22 cellular contexts compared by ENCODE assay signal in genomic region chrX:20204354-20204753, GRCh38.
DNase-seq lines count a peak whose midpoint lies in the region; ATAC-seq, FAIRE-seq and TF ChIP-seq lines count a peak whose summit lies in the region.
"Had no signal": no experiment of that assay in that cellular context is flagged by ENCODE, and none has a peak within 500 bp of the region (broad histone marks: within the 10 kb centered on the region; RNA-seq: fewer than 3 reads in every experiment).

No MANE protein-coding gene starts in this region.

- H3K4me3 ChIP-seq in OCI-LY1 (ENCODE audit: low read depth, low read length, poor library complexity, severe bottlenecking): no peak overlapping the region
- H3K4me3 ChIP-seq in GM12878: no peak overlapping the region
- no peak overlapping the region for H3K4me3 ChIP-seq in heart right ventricle

- TF ChIP-seq EP300 in GM12878 (IDR thresholded peaks at IDR 0.05; ENCODE audit: borderline replicate concordance in 1 of 2, control insufficient read depth in 1 of 2, low read depth in 2 of 2, low read length in 2 of 2): no peak

- peak overlapping the region; percentile 49 for H3K27ac ChIP-seq in OCI-LY1 (ENCODE audit: low read depth, low read length, poor library complexity, severe bottlenecking)
- no peak overlapping the region for H3K27ac ChIP-seq in GM12878 (ENCODE audit: control insufficient read depth, insufficient read depth)
- no peak overlapping the region for H3K27ac ChIP-seq in heart right ventricle
- H3K27ac ChIP-seq: RWPE1 had no signal

- H3K9me3 ChIP-seq in OCI-LY1 (ENCODE audit: low read length) (no peaks in the 10 kb centered on the region), GM12878 (replicated peaks; ENCODE audit: control insufficient read depth, insufficient read depth, low read length) (no peaks in the 10 kb centered on the region), heart right ventricle (no peaks in the 10 kb centered on the region)

- H4K20me1 ChIP-seq in OCI-LY1 (ENCODE audit: insufficient read depth, low read length): no peaks in the 10 kb centered on the region
- H4K20me1 ChIP-seq in GM12878 (ENCODE audit: control insufficient read depth, insufficient read depth): no peaks in the 10 kb centered on the region

- H3K9me3 Mint-ChIP-seq in natural killer cell: no peaks in the 10 kb centered on the region
- no peaks in the 10 kb centered on the region for H3K9me3 Mint-ChIP-seq in natural killer cell treated with Interleukin-12 subunit alpha and Interleukin-12 subunit beta and Interleukin-15 and Interleukin-18, amount 100 ng/mL, for 72 hours

- no peak overlapping the region for H3K4me2 ChIP-seq in OCI-LY1 (ENCODE audit: low read length)
- no peak overlapping the region for H3K4me2 ChIP-seq in GM12878 (ENCODE audit: control insufficient read depth, insufficient read depth)

- no peak overlapping the region for H3K4me3 Mint-ChIP-seq in natural killer cell
- H3K4me3 Mint-ChIP-seq in natural killer cell treated with Interleukin-12 subunit alpha and Interleukin-12 subunit beta and Interleukin-15 and Interleukin-18, amount 100 ng/mL, for 72 hours: no peak overlapping the region

- no peak for TF ChIP-seq POLR2A in GM12878 (IDR thresholded peaks at IDR 0.05; ENCODE audit: low read depth, low read length)

- DNase-seq in natural killer cell (no peak), GM12878 (ENCODE audit: low read depth, low spot score) (no peak), NCI-H128 (lab: John Stamatoyannopoulos, UW; ENCODE audit: unreplicated experiment) (no peak), heart right ventricle (no peak), NCI-H82 treated with DMSO at 0.1 percent for 48 hours (lab: John Stamatoyannopoulos, UW; ENCODE audit: unreplicated experiment) (no peak)
- no peak for DNase-seq in natural killer cell treated with Interleukin-12 subunit alpha and Interleukin-12 subunit beta and Interleukin-15 and Interleukin-18, amount 100 ng/mL, for 72 hours (ENCODE audit: low spot score)
- DNase-seq in activated naive CD4-positive, alpha-beta T cell treated with anti-CD3 and anti-CD28 coated beads, Interleukin-2, amount 50 U/mL, for 16 hours: no peak
- DNase-seq: Calu3, DMS79 treated with DMSO at 0.1 percent for 48 hours, KBM-7, MV-4-11, NCI-H1105, NCI-H146, NCI-H1930, NCI-H2107, NCI-H524 treated with DMSO at 0.1 percent for 48 hours, NCI-H82, SHP77 had no signal

- peaks cover 11% of the 10 kb centered on the region for H3K4me1 ChIP-seq in OCI-LY1 (ENCODE audit: insufficient read depth, low read length, severe bottlenecking)
- H3K4me1 ChIP-seq in GM12878 (ENCODE audit: control insufficient read depth, insufficient read depth, low read length): peaks cover 15% of the 10 kb centered on the region
- peaks cover 0 to 25% (median 0%) of the 10 kb centered on the region in 9 donors for H3K4me1 ChIP-seq in heart right ventricle

- TF ChIP-seq RAD21 in GM12878 (IDR thresholded peaks at IDR 0.05; ENCODE audit: insufficient read depth, low read depth, low read length): no peak

- POLR2A ChIA-PET in GM12878 (lab: Charles Lee): no interaction called here

- CTCF ChIA-PET in GM12878 (lab: Yijun Ruan, JAX): no interaction called here

- H3F3A ChIP-seq in OCI-LY1 (ENCODE audit: insufficient read depth, low read length): no peaks in the 10 kb centered on the region

- H3K27me3 Mint-ChIP-seq in natural killer cell (ENCODE audit: low read depth in 2 of 2): peaks cover 0 to 6% of the 10 kb centered on the region in 2 donors
- peaks cover 0 to 9% of the 10 kb centered on the region in 2 donors for H3K27me3 Mint-ChIP-seq in natural killer cell treated with Interleukin-12 subunit alpha and Interleukin-12 subunit beta and Interleukin-15 and Interleukin-18, amount 100 ng/mL, for 72 hours

- BruUV-seq in GM12878 (replicated peaks; lab: Mats Ljungman, UMichigan): no TSS peak

- H3K4me1 Mint-ChIP-seq in natural killer cell: peaks cover 8 to 21% of the 10 kb centered on the region in 2 donors
- peaks cover 9 to 24% of the 10 kb centered on the region in 2 donors for H3K4me1 Mint-ChIP-seq in natural killer cell treated with Interleukin-12 subunit alpha and Interleukin-12 subunit beta and Interleukin-15 and Interleukin-18, amount 100 ng/mL, for 72 hours (ENCODE audit: low read depth in 2 of 2)

- SMC1A ChIA-PET in GM12878 (lab: Charles Lee; ENCODE audit: uncharacterized antibody, unreplicated experiment): interaction anchor here (1.1 kb wide), 1 partner anchor 9 kb away, joined by 5 read pairs; no protein-coding TSS in a partner anchor

- H3K79me2 ChIP-seq in OCI-LY1 (ENCODE audit: insufficient read depth, low read length) (no peaks in the 10 kb centered on the region), GM12878 (ENCODE audit: control insufficient read depth, insufficient read depth, low read length) (no peaks in the 10 kb centered on the region)

- WGBS in GM12878 (ENCODE audit: insufficient coverage, insufficient replicate concordance, low lambda C conversion rate, missing lambda C conversion rate): 58% methylated on average over 6 of the region's 6 CpGs
- 91 to 94% methylated on average over 6 of the region's 6 CpGs for WGBS in heart right ventricle, 2 donors

- ATAC-seq in natural killer cell (no peak), GM12878 (no peak), heart right ventricle (no peak)
- no peak for ATAC-seq in natural killer cell treated with Interleukin-12 subunit alpha and Interleukin-12 subunit beta and Interleukin-15 and Interleukin-18, amount 100 ng/mL, for 72 hours
- ATAC-seq: Panc1 had no signal

- peaks cover 19% of the 10 kb centered on the region for H3K36me3 ChIP-seq in OCI-LY1 (ENCODE audit: insufficient read depth, low read length)
- peaks cover 0 to 4% of the 10 kb centered on the region in 2 experiments; a peak in 2 of 4 replicates for H3K36me3 ChIP-seq in GM12878 (ENCODE audit: control insufficient read depth in 2 of 2, insufficient read depth in 2 of 2, low read length in 1 of 2)
- H3K36me3 ChIP-seq in heart right ventricle: peaks cover 0 to 84% (median 0%) of the 10 kb centered on the region in 9 donors

- no peak for TF ChIP-seq CTCF in natural killer cell (IDR thresholded peaks at IDR 0.05)
- TF ChIP-seq CTCF in OCI-LY1 (IDR thresholded peaks at IDR 0.05; ENCODE audit: low read length): no peak
- no peak for TF ChIP-seq CTCF in GM12878 (IDR thresholded peaks at IDR 0.05 in 2 of 3, conservative IDR thresholded peaks at IDR 0.05 in 1 of 3; ENCODE audit: control insufficient read depth in 2 of 3, extremely low read depth in 1 of 3, insufficient read depth in 1 of 3, low read depth in 3 of 3, low read length in 3 of 3)
- no peak for TF ChIP-seq CTCF in heart right ventricle (IDR thresholded peaks at IDR 0.05)

- H2AFZ ChIP-seq in OCI-LY1 (ENCODE audit: low read length) (no peak overlapping the region), GM12878 (ENCODE audit: control insufficient read depth, low read depth, low read length) (no peak overlapping the region)

- no peak for FAIRE-seq in GM12878 (lab: Jason Lieb, UNC)
- FAIRE-seq: H54 had no signal

- intact Hi-C loops in natural killer cell (cut with micrococcal nuclease): no loop called here
- intact Hi-C loops in GM12878 (cut with micrococcal nuclease; ENCODE audit: unreplicated experiment): no loop called here
- intact Hi-C loops in heart right ventricle (cut with DNase I): no loop called here

- H3K27me3 ChIP-seq in OCI-LY1 (ENCODE audit: insufficient read depth, low read length) (no peaks in the 10 kb centered on the region), GM12878 (replicated peaks in 1 of 2; ENCODE audit: control insufficient read depth in 2 of 2, insufficient read depth in 2 of 2, low read length in 1 of 2) (no peaks in the 10 kb centered on the region), heart right ventricle (peaks cover 0 to 57% (median 0%) of the 10 kb centered on the region in 7 donors)

- H3K9ac ChIP-seq in OCI-LY1 (ENCODE audit: low read length) (no peak overlapping the region), GM12878 (ENCODE audit: control insufficient read depth, insufficient read depth, low read length) (no peak overlapping the region)

- peak overlapping the region; percentile 63 to 65 for H3K27ac Mint-ChIP-seq in natural killer cell
- no peak overlapping the region for H3K27ac Mint-ChIP-seq in natural killer cell treated with Interleukin-12 subunit alpha and Interleukin-12 subunit beta and Interleukin-15 and Interleukin-18, amount 100 ng/mL, for 72 hours

- RAD21 ChIA-PET in GM12878 (lab: Charles Lee; ENCODE audit: unreplicated experiment): no interaction called here

- peaks cover 5% of the 10 kb centered on the region for H3K36me3 Mint-ChIP-seq in natural killer cell
- H3K36me3 Mint-ChIP-seq in natural killer cell treated with Interleukin-12 subunit alpha and Interleukin-12 subunit beta and Interleukin-15 and Interleukin-18, amount 100 ng/mL, for 72 hours: peaks cover 22% of the 10 kb centered on the region

- H3K9me2 ChIP-seq in OCI-LY1 (ENCODE audit: low read depth, low read length): no peaks in the 10 kb centered on the region

- in situ Hi-C loops in GM12878 (cut with MboI): no loop called here

TF ChIP-seq in GM12878, 131 proteins besides CTCF, POLR2A, EP300 and RAD21:
- TF ChIP-seq ZSCAN29 (IDR thresholded peaks at IDR 0.05): no peak
- TF ChIP-seq RUNX3 (IDR thresholded peaks at IDR 0.05; ENCODE audit: low read length): 0 out of 2 replicates have a peak, but pooled peaks have one; percentile 18

Comparison
In these comparisons a context has a peak if more than half of its experiments do, and no peak if none do; other contexts are left out.
1. H3K27ac Mint-ChIP-seq: peak in natural killer cell (2 of 2); none in natural killer cell treated with Interleukin-12 subunit alpha and Interleukin-12 subunit beta and Interleukin-15 and Interleukin-18, amount 100 ng/mL, for 72 hours (0 of 2).